7 cellular contexts compared by ENCODE assay signal in the genomic region with DNA sequence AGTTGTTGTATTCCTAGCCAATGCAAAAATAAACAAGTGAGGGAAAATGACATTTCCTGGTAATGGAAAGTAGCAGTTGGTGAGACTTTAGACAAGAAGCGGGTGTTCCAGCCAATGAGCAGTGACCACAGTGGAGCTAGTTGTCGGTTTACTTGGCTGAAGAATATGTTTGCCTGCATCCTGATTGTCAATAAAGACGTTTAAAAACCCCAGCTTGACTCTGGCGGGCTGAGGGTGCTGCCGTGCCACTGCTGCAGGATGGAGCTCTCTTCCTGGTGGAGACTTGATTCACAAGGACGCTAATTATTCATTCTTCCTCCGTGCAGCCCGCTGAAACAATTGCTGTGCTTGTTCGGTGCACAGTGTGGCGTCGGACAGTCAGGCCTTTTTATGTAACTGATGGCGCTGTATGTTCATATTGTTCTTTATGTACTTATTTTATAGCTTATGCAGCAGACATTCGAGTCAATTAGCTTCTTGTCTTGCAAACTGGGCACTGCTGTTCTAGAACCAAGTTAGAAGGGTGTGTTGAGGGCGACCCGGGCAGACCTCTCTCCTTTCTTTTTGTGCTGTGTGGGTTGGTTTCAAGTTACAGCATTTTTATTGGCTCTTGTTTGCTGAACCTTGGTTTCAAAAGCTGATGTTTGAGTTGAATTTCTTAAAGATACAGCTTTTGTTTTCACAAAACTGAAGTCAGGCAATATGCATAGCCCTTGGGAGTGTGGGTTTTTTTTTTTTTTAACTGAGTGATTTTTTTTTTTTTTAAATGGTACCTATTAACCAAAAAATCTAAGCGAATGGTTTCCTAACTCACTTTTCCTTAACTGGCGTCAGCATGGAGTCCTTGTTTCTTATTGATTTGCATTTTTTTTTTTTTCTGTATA.
A peak's percentile ranks its signal among the peaks of the same experiment; 100 is the strongest.
DNase-seq lines count a peak whose midpoint lies in the region; ATAC-seq and TF ChIP-seq lines count a peak whose summit lies in the region.

No MANE protein-coding gene starts in this region.

- H3K36me3 ChIP-seq in Panc1 (ENCODE audit: control insufficient read depth, insufficient read depth, low read length) = no peaks in the 10 kb centered on the region
- H3K36me3 ChIP-seq in mesodermal cell (ENCODE audit: control insufficient read depth, insufficient read depth, low read length) = peaks cover 43% of the 10 kb centered on the region
- no peaks in the 10 kb centered on the region for H3K36me3 ChIP-seq in uterus

- H3K9me3 ChIP-seq in Panc1 (ENCODE audit: control insufficient read depth, insufficient read depth, low read depth, low read length) (no peaks in the 10 kb centered on the region), mesodermal cell (ENCODE audit: control insufficient read depth, low read length) (no peaks in the 10 kb centered on the region), uterus (no peaks in the 10 kb centered on the region)

- POLR2A ChIA-PET in Panc1 (lab: Charles Lee) = interaction anchor here (0.6 to 0.9 kb wide), 5 partner anchors 12 to 147 kb away, joined by 3 to 9 read pairs (median 4); no protein-coding TSS in a partner anchor

- H3K4me3 ChIP-seq in GM12875 (ENCODE audit: low read depth, low read length) = peak overlapping the region; percentile 13
- peak overlapping the region; percentile 34 to 56 for H3K4me3 ChIP-seq in Panc1 (ENCODE audit: low read depth in 2 of 2, low read length in 2 of 2)
- peak overlapping the region; percentile 22 for H3K4me3 ChIP-seq in mesodermal cell (ENCODE audit: extremely low read depth, insufficient read depth, low read length, poor library complexity, severe bottlenecking)
- peak overlapping the region; percentile 12 to 23 for H3K4me3 ChIP-seq in uterus

- CTCF ChIA-PET in Panc1 (lab: Charles Lee) = no interaction called here

- H3K27ac ChIP-seq in Panc1 (ENCODE audit: low read length) = peak overlapping the region; percentile 79
- peak overlapping the region; percentile 90 for H3K27ac ChIP-seq in mesodermal cell (ENCODE audit: low read depth, low read length, severe bottlenecking)
- peak overlapping the region; percentile 53 to 62 for H3K27ac ChIP-seq in uterus

- DNase-seq in Panc1 (ENCODE audit: low read depth, low spot score) (no peak), epidermal melanocyte (ENCODE audit: insufficient read length, low spot score) (peak; percentile 71), uterus (no peak)

- in situ Hi-C loops in Panc1 (cut with HindIII; ENCODE audit: low pct_unique_long_range_greater_than_20kb, low sequenced_read_pairs) = no loop called here

- no TSS peak for BruUV-seq in Panc1 (replicated peaks; lab: Mats Ljungman, UMichigan)

- 7 to 8% methylated on average over 10 to 13 of the region's 17 CpGs for WGBS in mesodermal cell (ENCODE audit: insufficient coverage in 2 of 2), 2 experiments

- H3K4me1 ChIP-seq in Panc1 (ENCODE audit: control insufficient read depth, insufficient read depth, low read length) (peaks cover 60% of the 10 kb centered on the region), mesodermal cell (ENCODE audit: control insufficient read depth, insufficient read depth, low read length, poor library complexity, severe bottlenecking) (peaks cover 52% of the 10 kb centered on the region), uterus (no peaks in the 10 kb centered on the region)

- H3K27me3 ChIP-seq in Panc1 (ENCODE audit: control insufficient read depth, insufficient read depth, low read length) (no peaks in the 10 kb centered on the region), uterus (no peaks in the 10 kb centered on the region)

- peak; percentile 55 for ATAC-seq in HG02981 (IDR thresholded peaks at IDR 0.05; ENCODE audit: unreplicated experiment)
- peak; percentile 86 for ATAC-seq in Panc1
- ATAC-seq in activated CD4-positive, CD25-positive, alpha-beta regulatory T cell treated with anti-CD3 and anti-CD28 coated beads, Interleukin-2, amount 50 U/mL, for 24 hours = no peak

- intact Hi-C loops in Panc1 (cut with micrococcal nuclease; ENCODE audit: unreplicated experiment) = no loop called here
- intact Hi-C loops in uterus (cut with DNase I; ENCODE audit: low total_unique reads) = no loop called here

- TF ChIP-seq POLR2A in uterus (IDR thresholded peaks at IDR 0.05) = peak in 1 of 2 donors; percentile 20

- TF ChIP-seq CTCF in GM12875 (IDR thresholded peaks at IDR 0.05; ENCODE audit: borderline replicate concordance, insufficient read depth, low read depth, low read length) (no peak), Panc1 (IDR thresholded peaks at IDR 0.05) (no peak), uterus (IDR thresholded peaks at IDR 0.05) (no peak)

Comparison
In these comparisons a context has a peak if more than half of its experiments do, and no peak if none do; other contexts are left out.
1. ATAC-seq: peak in HG02981 (single experiment) and Panc1 (single experiment); none in activated CD4-positive, CD25-positive, alpha-beta regulatory T cell treated with anti-CD3 and anti-CD28 coated beads, Interleukin-2, amount 50 U/mL, for 24 hours (0 of 2).
2. Peak in every context shown above with its lines, with median percentiles within 50 percentile points of each other: H3K4me3 ChIP-seq and H3K27ac ChIP-seq.